In the genomic region with DNA sequence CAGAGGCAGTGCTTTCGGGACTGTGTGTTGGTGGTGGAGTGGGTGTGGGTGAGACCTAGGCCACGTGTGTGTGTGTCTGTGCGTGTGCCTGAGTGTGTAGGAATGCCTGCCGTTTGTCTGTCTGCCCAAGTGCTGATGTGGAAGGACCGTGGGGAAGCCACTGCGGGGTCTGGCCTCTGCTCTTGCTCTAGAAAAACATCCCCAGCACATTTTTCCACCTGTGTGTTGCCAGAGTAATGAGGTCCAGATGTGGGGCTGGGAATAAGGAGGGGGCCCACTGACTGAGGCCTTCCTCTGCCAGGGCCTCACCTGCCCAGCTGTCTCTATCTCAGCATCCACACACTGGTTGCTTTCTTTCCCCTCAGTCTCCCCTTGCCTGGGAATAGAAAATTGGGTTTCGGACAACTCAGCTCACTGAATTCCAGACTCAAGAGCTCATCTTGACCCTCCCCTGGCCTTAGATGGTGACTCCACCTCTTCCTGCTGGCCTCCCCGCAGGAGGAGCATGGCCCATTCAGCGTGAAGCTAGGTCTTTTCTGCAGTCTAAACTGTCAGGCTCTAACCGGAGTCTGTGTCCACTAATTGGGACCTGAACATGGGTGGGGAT, we compare ENCODE assay signal across 12 cellular contexts. TPM values are rescaled to one million over a fixed set of nuclear protein-coding genes. Genes with fewer than 3 reads are reported as not detected.
DNase-seq lines count a peak whose midpoint lies in the region; TF ChIP-seq lines count a peak whose summit lies in the region.
"Had no signal": no experiment of that assay in that cellular context is flagged by ENCODE, and none has a peak within 500 bp of the region (broad histone marks: within the 10 kb centered on the region; RNA-seq: fewer than 3 reads in every experiment).

No MANE protein-coding gene starts in this region.

- TF ChIP-seq CTCF in mammary epithelial cell (conservative IDR thresholded peaks at IDR 0.05 in 1 of 2, IDR thresholded peaks at IDR 0.05 in 1 of 2; ENCODE audit: extremely low read depth in 1 of 2, insufficient read depth in 1 of 2, low read depth in 1 of 2, low read length in 2 of 2) = no peak

- H3K27me3 ChIP-seq in mammary epithelial cell (ENCODE audit: insufficient read depth, low read length) = no peaks in the 10 kb centered on the region
- H3K27me3 ChIP-seq in stomach smooth muscle (ENCODE audit: control insufficient read depth in 1 of 2, insufficient read depth in 2 of 2, low read length in 2 of 2) = no peaks in the 10 kb centered on the region

- H3K9ac ChIP-seq in mammary epithelial cell (ENCODE audit: insufficient read depth, low read length) (no peak overlapping the region), stomach smooth muscle (ENCODE audit: low read length in 2 of 2) (peak overlapping the region; percentile 23 to 47)

- intact Hi-C loops in mammary epithelial cell (cut with micrococcal nuclease) = no loop called here

- no peaks in the 10 kb centered on the region for H3K79me2 ChIP-seq in mammary epithelial cell (ENCODE audit: insufficient read depth, low read length)

- DNase-seq in HCEC 1CT (peak; percentile 92), mammary epithelial cell (peak; percentile 28), islet precursor cell (peak; percentile 92), T-helper 1 cell (no peak), NCI-H1105 (lab: John Stamatoyannopoulos, UW) (no peak), NCI-H2107 (lab: John Stamatoyannopoulos, UW) (no peak), RPMI8226 (no peak)
- DNase-seq: activated naive CD4-positive, alpha-beta T cell treated with Interleukin-2 at 50 U/mL for 16 hours; stimulated activated CD4-positive, alpha-beta T cell treated with anti-CD3 and anti-CD28 coated beads, Interleukin-4, amount 100 ng/mL, for 24 hours had no signal

- BruUV-seq in mammary epithelial cell (replicated peaks; lab: Mats Ljungman, UMichigan) = no TSS peak

- dilution Hi-C loops in mammary epithelial cell (cut with HindIII; ENCODE audit: low sequenced_read_pairs) = no loop called here

- 52% methylated on average over 10 of the region's 10 CpGs for WGBS in mammary epithelial cell (ENCODE audit: low coverage, missing lambda C conversion rate)

- H4K20me1 ChIP-seq in mammary epithelial cell (ENCODE audit: insufficient read depth, low read length) = no peaks in the 10 kb centered on the region

- peaks cover 18% of the 10 kb centered on the region for H3K4me1 ChIP-seq in mammary epithelial cell (ENCODE audit: insufficient read depth, low read length)
- H3K4me1 ChIP-seq in stomach smooth muscle (ENCODE audit: control insufficient read depth, insufficient read depth, low read length) = peaks cover 54% of the 10 kb centered on the region

- no peak overlapping the region for H3K4me2 ChIP-seq in mammary epithelial cell (ENCODE audit: insufficient read depth, low read depth, low read length)

- no peaks in the 10 kb centered on the region for H3K36me3 ChIP-seq in mammary epithelial cell (ENCODE audit: insufficient read depth, low read length)
- H3K36me3 ChIP-seq in stomach smooth muscle (ENCODE audit: control insufficient read depth in 2 of 2, insufficient read depth in 2 of 2, low read length in 2 of 2) = peaks cover 0 to 6% of the 10 kb centered on the region in 2 donors

- H2AFZ ChIP-seq in mammary epithelial cell (ENCODE audit: low read depth, low read length) = peak overlapping the region; percentile 72

- in situ Hi-C loops in mammary epithelial cell (cut with MboI; ENCODE audit: low sequenced_read_pairs in 2 of 2) = no loop called here

- no peaks in the 10 kb centered on the region for H3K9me3 ChIP-seq in mammary epithelial cell (replicated peaks; ENCODE audit: insufficient read depth, low read length)
- no peaks in the 10 kb centered on the region for H3K9me3 ChIP-seq in stomach smooth muscle (ENCODE audit: control insufficient read depth in 2 of 2, low read length in 2 of 2)

- peak overlapping the region; percentile 17 for H3K27ac ChIP-seq in mammary epithelial cell (ENCODE audit: insufficient read depth, low read depth, low read length)
- peak overlapping the region; percentile 64 for H3K27ac ChIP-seq in stomach smooth muscle (ENCODE audit: low read length)
- H3K27ac ChIP-seq: HL-60 had no signal

- H3K4me3 ChIP-seq in mammary epithelial cell (replicated peaks in 1 of 3; ENCODE audit: insufficient read depth in 1 of 3, low read depth in 2 of 3, low read length in 3 of 3) = no peak overlapping the region
- peak overlapping the region in 1 of 2 donors; percentile 15 for H3K4me3 ChIP-seq in stomach smooth muscle (ENCODE audit: low read length in 2 of 2)

- CTCF ChIA-PET in mammary epithelial cell (lab: Charles Lee; ENCODE audit: low non-redundant PET) = interaction anchor here (0.6 kb wide), 1 partner anchor 125 kb away, joined by 9 read pairs; no protein-coding TSS in a partner anchor

RNA-seq across cellular contexts. Expression of a gene that starts 7.6 kb away (rescaled TPM):
- not detected for total RNA-seq in mammary epithelial cell
- polyA plus RNA-seq in mammary epithelial cell = not detected
- polyA minus RNA-seq in mammary epithelial cell = not detected
- total RNA-seq: NCI-H460 had no signal

RNA-seq across cellular contexts. Expression of a gene that starts 23.0 kb away (rescaled TPM):
- 10 to 100 TPM; 19.5 to 46.7 TPM for total RNA-seq in mammary epithelial cell
- 13.7 TPM for polyA plus RNA-seq in mammary epithelial cell
- polyA minus RNA-seq in mammary epithelial cell = 19.9 TPM

RNA-seq across cellular contexts. Expression of a gene that starts 28.0 kb away (rescaled TPM):
- total RNA-seq in mammary epithelial cell = 10 to 100 TPM in 1 of 2 donors, 1 to 10 TPM in 1; 9.2 to 14.2 TPM
- 1.8 TPM for polyA plus RNA-seq in mammary epithelial cell
- 11.4 TPM for polyA minus RNA-seq in mammary epithelial cell

RNA-seq across cellular contexts. Expression of a gene that starts 43.5 kb away (rescaled TPM):
- total RNA-seq in mammary epithelial cell = under 1 TPM; 0.12 to 0.33 TPM
- polyA plus RNA-seq in mammary epithelial cell = 0.05 TPM
- polyA minus RNA-seq in mammary epithelial cell = 0.98 TPM
- total RNA-seq: NCI-H460 had no signal

Comparison
In these comparisons a context has a peak if more than half of its experiments do, and no peak if none do; other contexts are left out.
1. DNase-seq: peak in HCEC 1CT (single experiment), mammary epithelial cell (single experiment) and islet precursor cell (single experiment); none in T-helper 1 cell (0 of 5), NCI-H1105 (single experiment), NCI-H2107 (single experiment) and RPMI8226 (single experiment).